In the genomic region with DNA sequence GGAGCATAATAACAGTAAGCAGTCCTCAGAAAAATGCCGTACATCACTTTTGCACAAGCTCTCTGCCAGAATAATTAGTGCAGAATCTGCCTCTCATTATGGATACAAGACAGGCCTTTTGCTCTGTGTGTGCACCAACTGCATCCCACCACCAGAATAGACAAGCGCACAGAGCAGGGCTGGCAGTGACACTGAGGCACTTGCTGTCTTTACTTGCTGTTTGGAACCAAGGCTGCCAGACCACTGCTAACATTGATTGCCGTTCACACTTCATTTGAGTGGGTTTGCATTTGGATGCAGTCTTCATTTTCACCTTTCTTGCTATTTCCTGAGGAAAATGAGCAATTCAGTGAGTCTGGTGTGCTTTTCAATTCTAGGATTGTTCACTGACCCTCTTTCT, we compare ENCODE assay signal across 1 cellular context.
TF ChIP-seq lines count a peak whose summit lies in the region.

No MANE protein-coding gene starts in this region.

TF ChIP-seq in GM23338, 12 proteins besides CTCF, POLR2A, EP300 and RAD21 (continued from another document):
- TF ChIP-seq, protein P1, sequence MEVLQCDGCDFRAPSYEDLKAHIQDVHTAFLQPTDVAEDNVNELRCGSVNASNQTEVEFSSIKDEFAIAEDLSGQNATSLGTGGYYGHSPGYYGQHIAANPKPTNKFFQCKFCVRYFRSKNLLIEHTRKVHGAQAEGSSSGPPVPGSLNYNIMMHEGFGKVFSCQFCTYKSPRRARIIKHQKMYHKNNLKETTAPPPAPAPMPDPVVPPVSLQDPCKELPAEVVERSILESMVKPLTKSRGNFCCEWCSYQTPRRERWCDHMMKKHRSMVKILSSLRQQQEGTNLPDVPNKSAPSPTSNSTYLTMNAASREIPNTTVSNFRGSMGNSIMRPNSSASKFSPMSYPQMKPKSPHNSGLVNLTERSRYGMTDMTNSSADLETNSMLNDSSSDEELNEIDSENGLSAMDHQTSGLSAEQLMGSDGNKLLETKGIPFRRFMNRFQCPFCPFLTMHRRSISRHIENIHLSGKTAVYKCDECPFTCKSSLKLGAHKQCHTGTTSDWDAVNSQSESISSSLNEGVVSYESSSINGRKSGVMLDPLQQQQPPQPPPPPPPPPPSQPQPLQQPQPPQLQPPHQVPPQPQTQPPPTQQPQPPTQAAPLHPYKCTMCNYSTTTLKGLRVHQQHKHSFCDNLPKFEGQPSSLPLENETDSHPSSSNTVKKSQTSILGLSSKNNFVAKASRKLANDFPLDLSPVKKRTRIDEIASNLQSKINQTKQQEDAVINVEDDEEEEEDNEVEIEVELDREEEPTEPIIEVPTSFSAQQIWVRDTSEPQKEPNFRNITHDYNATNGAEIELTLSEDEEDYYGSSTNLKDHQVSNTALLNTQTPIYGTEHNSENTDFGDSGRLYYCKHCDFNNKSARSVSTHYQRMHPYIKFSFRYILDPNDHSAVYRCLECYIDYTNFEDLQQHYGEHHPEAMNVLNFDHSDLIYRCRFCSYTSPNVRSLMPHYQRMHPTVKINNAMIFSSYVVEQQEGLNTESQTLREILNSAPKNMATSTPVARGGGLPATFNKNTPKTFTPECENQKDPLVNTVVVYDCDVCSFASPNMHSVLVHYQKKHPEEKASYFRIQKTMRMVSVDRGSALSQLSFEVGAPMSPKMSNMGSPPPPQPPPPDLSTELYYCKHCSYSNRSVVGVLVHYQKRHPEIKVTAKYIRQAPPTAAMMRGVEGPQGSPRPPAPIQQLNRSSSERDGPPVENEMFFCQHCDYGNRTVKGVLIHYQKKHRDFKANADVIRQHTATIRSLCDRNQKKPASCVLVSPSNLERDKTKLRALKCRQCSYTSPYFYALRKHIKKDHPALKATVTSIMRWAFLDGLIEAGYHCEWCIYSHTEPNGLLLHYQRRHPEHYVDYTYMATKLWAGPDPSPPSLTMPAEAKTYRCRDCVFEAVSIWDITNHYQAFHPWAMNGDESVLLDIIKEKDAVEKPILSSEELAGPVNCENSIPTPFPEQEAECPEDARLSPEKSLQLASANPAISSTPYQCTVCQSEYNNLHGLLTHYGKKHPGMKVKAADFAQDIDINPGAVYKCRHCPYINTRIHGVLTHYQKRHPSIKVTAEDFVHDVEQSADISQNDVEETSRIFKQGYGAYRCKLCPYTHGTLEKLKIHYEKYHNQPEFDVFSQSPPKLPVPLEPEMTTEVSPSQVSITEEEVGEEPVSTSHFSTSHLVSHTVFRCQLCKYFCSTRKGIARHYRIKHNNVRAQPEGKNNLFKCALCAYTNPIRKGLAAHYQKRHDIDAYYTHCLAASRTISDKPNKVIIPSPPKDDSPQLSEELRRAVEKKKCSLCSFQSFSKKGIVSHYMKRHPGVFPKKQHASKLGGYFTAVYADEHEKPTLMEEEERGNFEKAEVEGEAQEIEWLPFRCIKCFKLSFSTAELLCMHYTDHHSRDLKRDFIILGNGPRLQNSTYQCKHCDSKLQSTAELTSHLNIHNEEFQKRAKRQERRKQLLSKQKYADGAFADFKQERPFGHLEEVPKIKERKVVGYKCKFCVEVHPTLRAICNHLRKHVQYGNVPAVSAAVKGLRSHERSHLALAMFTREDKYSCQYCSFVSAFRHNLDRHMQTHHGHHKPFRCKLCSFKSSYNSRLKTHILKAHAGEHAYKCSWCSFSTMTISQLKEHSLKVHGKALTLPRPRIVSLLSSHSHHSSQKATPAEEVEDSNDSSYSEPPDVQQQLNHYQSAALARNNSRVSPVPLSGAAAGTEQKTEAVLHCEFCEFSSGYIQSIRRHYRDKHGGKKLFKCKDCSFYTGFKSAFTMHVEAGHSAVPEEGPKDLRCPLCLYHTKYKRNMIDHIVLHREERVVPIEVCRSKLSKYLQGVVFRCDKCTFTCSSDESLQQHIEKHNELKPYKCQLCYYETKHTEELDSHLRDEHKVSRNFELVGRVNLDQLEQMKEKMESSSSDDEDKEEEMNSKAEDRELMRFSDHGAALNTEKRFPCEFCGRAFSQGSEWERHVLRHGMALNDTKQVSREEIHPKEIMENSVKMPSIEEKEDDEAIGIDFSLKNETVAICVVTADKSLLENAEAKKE (CRISPR knock-in tag; IDR thresholded peaks at IDR 0.05): no peak
- no peak for TF ChIP-seq NANOG (IDR thresholded peaks at IDR 0.05; ENCODE audit: borderline replicate concordance)
- TF ChIP-seq, protein P2, sequence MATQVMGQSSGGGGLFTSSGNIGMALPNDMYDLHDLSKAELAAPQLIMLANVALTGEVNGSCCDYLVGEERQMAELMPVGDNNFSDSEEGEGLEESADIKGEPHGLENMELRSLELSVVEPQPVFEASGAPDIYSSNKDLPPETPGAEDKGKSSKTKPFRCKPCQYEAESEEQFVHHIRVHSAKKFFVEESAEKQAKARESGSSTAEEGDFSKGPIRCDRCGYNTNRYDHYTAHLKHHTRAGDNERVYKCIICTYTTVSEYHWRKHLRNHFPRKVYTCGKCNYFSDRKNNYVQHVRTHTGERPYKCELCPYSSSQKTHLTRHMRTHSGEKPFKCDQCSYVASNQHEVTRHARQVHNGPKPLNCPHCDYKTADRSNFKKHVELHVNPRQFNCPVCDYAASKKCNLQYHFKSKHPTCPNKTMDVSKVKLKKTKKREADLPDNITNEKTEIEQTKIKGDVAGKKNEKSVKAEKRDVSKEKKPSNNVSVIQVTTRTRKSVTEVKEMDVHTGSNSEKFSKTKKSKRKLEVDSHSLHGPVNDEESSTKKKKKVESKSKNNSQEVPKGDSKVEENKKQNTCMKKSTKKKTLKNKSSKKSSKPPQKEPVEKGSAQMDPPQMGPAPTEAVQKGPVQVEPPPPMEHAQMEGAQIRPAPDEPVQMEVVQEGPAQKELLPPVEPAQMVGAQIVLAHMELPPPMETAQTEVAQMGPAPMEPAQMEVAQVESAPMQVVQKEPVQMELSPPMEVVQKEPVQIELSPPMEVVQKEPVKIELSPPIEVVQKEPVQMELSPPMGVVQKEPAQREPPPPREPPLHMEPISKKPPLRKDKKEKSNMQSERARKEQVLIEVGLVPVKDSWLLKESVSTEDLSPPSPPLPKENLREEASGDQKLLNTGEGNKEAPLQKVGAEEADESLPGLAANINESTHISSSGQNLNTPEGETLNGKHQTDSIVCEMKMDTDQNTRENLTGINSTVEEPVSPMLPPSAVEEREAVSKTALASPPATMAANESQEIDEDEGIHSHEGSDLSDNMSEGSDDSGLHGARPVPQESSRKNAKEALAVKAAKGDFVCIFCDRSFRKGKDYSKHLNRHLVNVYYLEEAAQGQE (IDR thresholded peaks at IDR 0.05; ENCODE audit: unreplicated experiment): no peak
- no peak for TF ChIP-seq EZH2 (IDR thresholded peaks at IDR 0.05; ENCODE audit: low read depth, unreplicated experiment)
- no peak for TF ChIP-seq STAT1 (IDR thresholded peaks at IDR 0.05; ENCODE audit: unreplicated experiment)
TF ChIP-seq in GM23338: peak in this region for 0.
